1 cellular context compared by ENCODE assay signal in the genomic region with DNA sequence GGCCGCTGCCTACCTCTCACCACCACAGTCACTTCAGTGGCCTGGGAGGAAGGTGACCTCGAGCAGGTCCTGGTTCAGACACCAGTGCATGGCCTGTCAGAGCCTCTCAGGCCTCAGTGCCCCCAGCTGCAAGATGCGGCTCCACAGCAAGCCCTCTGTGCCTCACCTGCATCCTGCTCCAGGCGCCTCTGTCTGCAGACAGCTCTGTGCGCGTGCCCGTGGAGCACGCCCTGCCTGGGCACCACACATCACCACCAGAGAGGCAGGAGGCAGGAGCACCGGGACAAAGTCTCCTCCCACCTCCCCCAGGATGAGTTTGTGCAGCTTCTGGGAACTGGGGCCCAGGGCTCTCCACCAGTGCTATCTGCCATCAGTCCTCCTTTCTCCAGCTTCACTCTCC.
TF ChIP-seq lines count a peak whose summit lies in the region.

No MANE protein-coding gene starts in this region.

TF ChIP-seq in H1, 55 proteins besides CTCF, POLR2A, EP300 and RAD21:
- TF ChIP-seq, protein P1, sequence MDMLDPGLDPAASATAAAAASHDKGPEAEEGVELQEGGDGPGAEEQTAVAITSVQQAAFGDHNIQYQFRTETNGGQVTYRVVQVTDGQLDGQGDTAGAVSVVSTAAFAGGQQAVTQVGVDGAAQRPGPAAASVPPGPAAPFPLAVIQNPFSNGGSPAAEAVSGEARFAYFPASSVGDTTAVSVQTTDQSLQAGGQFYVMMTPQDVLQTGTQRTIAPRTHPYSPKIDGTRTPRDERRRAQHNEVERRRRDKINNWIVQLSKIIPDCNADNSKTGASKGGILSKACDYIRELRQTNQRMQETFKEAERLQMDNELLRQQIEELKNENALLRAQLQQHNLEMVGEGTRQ (IDR thresholded peaks at IDR 0.05; ENCODE audit: low read length): no peak
- TF ChIP-seq GABPA (IDR thresholded peaks at IDR 0.05; ENCODE audit: borderline replicate concordance, insufficient read depth, low read length) (no peak), CHD2 (IDR thresholded peaks at IDR 0.05; ENCODE audit: low read length) (no peak), FOSL1 (IDR thresholded peaks at IDR 0.05; ENCODE audit: insufficient read depth, low read depth, low read length) (no peak), JUN (IDR thresholded peaks at IDR 0.05; ENCODE audit: low read depth, low read length) (no peak), KDM5A (IDR thresholded peaks at IDR 0.05; ENCODE audit: low read length) (no peak), JUND (IDR thresholded peaks at IDR 0.05; ENCODE audit: low read length) (no peak), POLR2AphosphoS5 (IDR thresholded peaks at IDR 0.05; ENCODE audit: low read depth, low read length) (no peak), CTBP2 (IDR thresholded peaks at IDR 0.05; ENCODE audit: borderline replicate concordance, insufficient read depth, insufficient read length, low read length) (no peak), SP2 (IDR thresholded peaks at IDR 0.05; ENCODE audit: low read length) (no peak), KDM4A (IDR thresholded peaks at IDR 0.05; ENCODE audit: low read depth, low read length, severe bottlenecking) (no peak), GTF2F1 (IDR thresholded peaks at IDR 0.05; ENCODE audit: borderline replicate concordance, low read depth, low read length) (no peak)
